Comparison of ENCODE assay signal across 10 cellular contexts in the genomic region with DNA sequence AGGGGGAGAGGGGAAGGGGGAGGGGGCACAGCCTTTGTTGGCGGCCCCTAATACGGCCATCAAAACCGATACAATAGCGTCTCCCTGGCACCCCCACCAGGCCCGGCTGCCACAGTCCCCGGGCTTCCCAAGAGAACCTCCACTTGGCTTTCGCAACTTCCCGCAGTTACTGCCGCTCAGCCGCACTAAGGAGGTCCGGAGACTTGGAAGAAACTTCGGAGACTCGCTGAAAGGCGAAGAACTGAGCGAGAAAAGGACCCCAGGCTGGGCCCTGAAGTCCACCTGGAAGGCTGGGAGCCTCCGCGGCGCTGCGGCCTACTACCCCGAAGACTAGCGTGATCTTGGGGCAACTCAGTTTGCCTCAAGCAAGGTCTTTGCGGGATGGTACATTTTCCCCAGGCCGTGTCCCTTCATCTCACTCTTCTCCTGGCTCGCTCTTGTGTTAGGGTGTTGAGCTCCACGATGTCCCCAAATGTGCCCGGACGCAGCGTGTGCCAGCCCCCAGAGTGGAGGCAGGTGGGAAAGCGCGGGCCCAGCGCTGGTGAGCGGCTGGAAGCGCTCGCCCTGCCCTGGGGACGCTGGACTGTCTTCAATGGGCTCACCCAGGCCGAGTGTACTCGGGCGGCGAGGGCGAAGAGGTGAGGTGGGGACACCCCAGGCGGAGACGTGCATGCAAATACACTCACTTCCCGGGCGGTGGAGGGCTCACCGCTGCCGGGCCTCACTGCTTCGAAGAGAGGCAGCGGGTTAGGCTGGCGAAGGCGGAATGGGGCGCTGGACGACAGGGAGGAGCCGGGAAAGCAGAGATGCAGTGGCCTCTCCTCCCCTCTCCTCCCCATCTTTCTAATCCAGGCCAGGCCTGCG. TPM values are rescaled to one million over a fixed set of nuclear protein-coding genes. Genes with fewer than 3 reads are reported as not detected.
DNase-seq lines count a peak whose midpoint lies in the region; ATAC-seq, FAIRE-seq and TF ChIP-seq lines count a peak whose summit lies in the region.
"Had no signal": no experiment of that assay in that cellular context is flagged by ENCODE, and none has a peak within 500 bp of the region (broad histone marks: within the 10 kb centered on the region; RNA-seq: fewer than 3 reads in every experiment).

No MANE protein-coding gene starts in this region.

- H3K36me3 ChIP-seq in GM23338 (ENCODE audit: insufficient read depth) (no peaks in the 10 kb centered on the region), SJSA1 (peaks cover 29% of the 10 kb centered on the region), H1 (ENCODE audit: control insufficient read depth in 2 of 4, insufficient read depth in 4 of 4, low read length in 3 of 4) (peaks cover 0 to 11% (median 0%) of the 10 kb centered on the region in 4 experiments; a peak in 1 of 8 replicates), neural progenitor cell (no peaks in the 10 kb centered on the region), psoas muscle (ENCODE audit: insufficient read depth in 1 of 2, low read depth in 1 of 2) (no peaks in the 10 kb centered on the region)

- no peak overlapping the region for H3K23ac ChIP-seq in H1 (ENCODE audit: insufficient read length)

- no peak overlapping the region for H3K27ac Mint-ChIP-seq in GM23338
- no peak overlapping the region for H3K27ac Mint-ChIP-seq in neural progenitor cell

- H2BK5ac ChIP-seq in H1 (ENCODE audit: low read depth, low read length), result peak overlapping the region; percentile 35; the same call in 1 of the 2 replicates

- 0 out of 2 replicates have a peak overlapping the region, but pooled peaks have one; percentile 81 for H2BK15ac ChIP-seq in H1 (ENCODE audit: low read length)

- peak overlapping the region; percentile 60; the same call in 1 of the 2 replicates for H3K18ac ChIP-seq in H1 (ENCODE audit: extremely low read depth, low read length)

- intact Hi-C loops in psoas muscle (cut with DNase I), result no loop called here

- H3K14ac ChIP-seq in H1 (ENCODE audit: insufficient read length), result no peak overlapping the region

- TF ChIP-seq CTCF in GM23338 (conservative IDR thresholded peaks at IDR 0.05; ENCODE audit: low read depth in 2 of 2) (no peak; a peak in 1 of 4 replicates), H1 (IDR thresholded peaks at IDR 0.05; ENCODE audit: control extremely low read depth in 1 of 3, insufficient read depth in 1 of 3, low read depth in 1 of 3, low read length in 3 of 3) (no peak), neural progenitor cell (IDR thresholded peaks at IDR 0.05) (no peak), psoas muscle (IDR thresholded peaks at IDR 0.05) (no peak)

- CTCF ChIA-PET in H1 (lab: Charles Lee; ENCODE audit: partially characterized antibody), result interaction anchor here (0.7 to 5.0 kb wide), 4 partner anchors 14 to 45 kb away, joined by 3 to 69 read pairs (median 5); no protein-coding TSS in a partner anchor

- POLR2A ChIA-PET in H1 (lab: Charles Lee; ENCODE audit: partially characterized antibody), result interaction anchor here (1.0 kb wide), 1 partner anchor 13 kb away, joined by 4 read pairs; no protein-coding TSS in a partner anchor

- no peaks in the 10 kb centered on the region for H3K79me1 ChIP-seq in H1 (ENCODE audit: low read depth, low read length)

- peak overlapping the region; percentile 96 for H3K4me2 ChIP-seq in GM23338
- peak overlapping the region; percentile 81 to 87 for H3K4me2 ChIP-seq in H1 (ENCODE audit: insufficient read depth in 1 of 2, low read depth in 2 of 2, low read length in 2 of 2)
- peak overlapping the region; percentile 85 for H3K4me2 ChIP-seq in neural progenitor cell

- H3K4me1 ChIP-seq in GM23338 (ENCODE audit: insufficient read depth), result peaks cover 52% of the 10 kb centered on the region
- peaks cover 14% of the 10 kb centered on the region for H3K4me1 ChIP-seq in SJSA1 (replicated peaks)
- H3K4me1 ChIP-seq in H1 (replicated peaks in 1 of 4; ENCODE audit: control insufficient read depth in 3 of 4, insufficient read depth in 4 of 4, low read length in 3 of 4), result peaks cover 6 to 38% (median 24%) of the 10 kb centered on the region in 4 experiments
- H3K4me1 ChIP-seq in neural progenitor cell, result peaks cover 53% of the 10 kb centered on the region
- peaks cover 16% of the 10 kb centered on the region for H3K4me1 ChIP-seq in psoas muscle

- WGBS in H1 (ENCODE audit: extremely low coverage in 1 of 2, insufficient coverage in 1 of 2, insufficient read length in 1 of 2, insufficient replicate concordance in 2 of 2, low coverage in 1 of 2, low lambda C conversion rate in 2 of 2, missing lambda C conversion rate in 1 of 2), 2 experiments, result 3% methylated on average over 40 of the region's 54 CpGs; no CpG with 5 or more reads in 1 of the 2 experiments
- 27 to 44% (median 42%) methylated on average over 52 to 54 of the region's 54 CpGs for WGBS in psoas muscle, 3 donors

- H3K9ac ChIP-seq in H1 (replicated peaks in 1 of 4; ENCODE audit: extremely low read depth in 1 of 4, low read depth in 3 of 4, low read length in 3 of 4) (no peak overlapping the region), neural progenitor cell (no peak overlapping the region)

- H2BK20ac ChIP-seq in H1 (ENCODE audit: low read length), result no peak overlapping the region

- peak; percentile 10 for ATAC-seq in GM23338
- no peak for ATAC-seq in psoas muscle
- ATAC-seq in HG03039 (IDR thresholded peaks at IDR 0.05; ENCODE audit: unreplicated experiment), result no peak

- H3K27ac ChIP-seq in GM23338 (ENCODE audit: low read depth) (no peak overlapping the region), SJSA1 (no peak overlapping the region), H1 (ENCODE audit: low read depth, low read length) (no peak overlapping the region), neural progenitor cell (no peak overlapping the region), psoas muscle (no peak overlapping the region)

- H3K56ac ChIP-seq in H1 (replicated peaks; ENCODE audit: insufficient read length, low read depth, low read length), result no peak overlapping the region

- H4K8ac ChIP-seq in H1 (ENCODE audit: extremely low read depth, insufficient read depth, low read length), result peak overlapping the region; percentile 9

- H3K4ac ChIP-seq in H1 (replicated peaks; ENCODE audit: insufficient read length, low read depth, low read length), result no peak overlapping the region

- no peak overlapping the region for H4K91ac ChIP-seq in H1 (replicated peaks; ENCODE audit: insufficient read length, low read length)

- H3K27me3 Mint-ChIP-seq in GM23338 (ENCODE audit: insufficient read depth, low read depth, poor library complexity), result peaks cover 98% of the 10 kb centered on the region
- peaks cover 78% of the 10 kb centered on the region for H3K27me3 Mint-ChIP-seq in neural progenitor cell (ENCODE audit: insufficient read depth, low read depth)

- H4K5ac ChIP-seq in H1 (ENCODE audit: insufficient read length, low read depth, low read length), result no peak overlapping the region

- 0 out of 2 replicates have a peak, but pooled peaks cover 3% of the 10 kb centered on the region for H3K9me3 ChIP-seq in SJSA1 (replicated peaks)
- H3K9me3 ChIP-seq in H1 (ENCODE audit: insufficient read depth in 2 of 2, low read depth in 1 of 2, low read length in 1 of 2), result no peaks in the 10 kb centered on the region
- no peaks in the 10 kb centered on the region for H3K9me3 ChIP-seq in neural progenitor cell (ENCODE audit: low read depth)
- H3K9me3 ChIP-seq in psoas muscle, result no peaks in the 10 kb centered on the region

- H3K4me1 Mint-ChIP-seq in GM23338 (peaks cover 60% of the 10 kb centered on the region), neural progenitor cell (peaks cover 43% of the 10 kb centered on the region)

- H3K4me3 Mint-ChIP-seq in GM23338 (peak overlapping the region; percentile 59), neural progenitor cell (peak overlapping the region; percentile 90)

- DNase-seq in GM23338 (ENCODE audit: low spot score) (peak; percentile 73), SJSA1 (ENCODE audit: low read depth in 1 of 2, low spot score in 2 of 2) (no peak), H1 (ENCODE audit: low read depth in 1 of 2, low spot score in 2 of 2) (peak in 1 of 2 experiments; percentile 78), neural progenitor cell (ENCODE audit: low spot score) (peak; percentile 77), psoas muscle (no peak), UCSD-AML1 (lab: John Stamatoyannopoulos, UW; ENCODE audit: unreplicated experiment) (no peak), NCI-H2227 (lab: John Stamatoyannopoulos, UW; ENCODE audit: unreplicated experiment) (no peak)
- DNase-seq: GF-D8 had no signal

- H4K20me1 ChIP-seq in GM23338 (replicated peaks; ENCODE audit: insufficient read depth), result peaks cover 16% of the 10 kb centered on the region
- H4K20me1 ChIP-seq in H1 (replicated peaks in 1 of 2; ENCODE audit: control insufficient read depth in 1 of 2, insufficient read depth in 2 of 2, low read length in 2 of 2), result peaks cover 7 to 11% of the 10 kb centered on the region in 2 experiments
- peaks cover 76% of the 10 kb centered on the region for H4K20me1 ChIP-seq in neural progenitor cell (ENCODE audit: low read depth)

- H3K9me3 Mint-ChIP-seq in GM23338 (peaks cover 3% of the 10 kb centered on the region; the same call in 2 of the 3 replicates), neural progenitor cell (no peaks in the 10 kb centered on the region)

- H2BK120ac ChIP-seq in H1 (replicated peaks; ENCODE audit: low read depth, low read length), result no peak overlapping the region

- H3K36me3 Mint-ChIP-seq in GM23338 (ENCODE audit: low read depth), result no peaks in the 10 kb centered on the region; the same call in 2 of the 3 replicates
- H3K36me3 Mint-ChIP-seq in neural progenitor cell, result no peaks in the 10 kb centered on the region

- FAIRE-seq in H1 (lab: Jason Lieb, UNC), result no peak
- FAIRE-seq: bronchial epithelial cell had no signal

- H3K23me2 ChIP-seq in H1 (ENCODE audit: low read depth, low read length), result peaks cover 36% of the 10 kb centered on the region; the same call in 1 of the 2 replicates

- no peak for TF ChIP-seq POLR2A in H1 (IDR thresholded peaks at IDR 0.05; ENCODE audit: control extremely low read depth in 1 of 2, low read depth in 2 of 2, low read length in 2 of 2)

- no peak for TF ChIP-seq EP300 in H1 (IDR thresholded peaks at IDR 0.05; ENCODE audit: borderline replicate concordance in 1 of 2, low read depth in 2 of 2, low read length in 2 of 2)

- no peak for TF ChIP-seq RAD21 in H1 (IDR thresholded peaks at IDR 0.05 in 1 of 2, conservative IDR thresholded peaks at IDR 0.05 in 1 of 2; ENCODE audit: low read depth in 2 of 2, low read length in 2 of 2)

- peaks cover 97% of the 10 kb centered on the region for H3K27me3 ChIP-seq in GM23338 (ENCODE audit: insufficient read depth)
- H3K27me3 ChIP-seq in SJSA1 (replicated peaks), result no peaks in the 10 kb centered on the region
- peaks cover 74 to 97% (median 89%) of the 10 kb centered on the region in 4 experiments for H3K27me3 ChIP-seq in H1 (replicated peaks in 1 of 4; ENCODE audit: control insufficient read depth in 3 of 4, extremely low read depth in 1 of 4, insufficient read depth in 3 of 4, low read length in 3 of 4)
- H3K27me3 ChIP-seq in neural progenitor cell, result peaks cover 99% of the 10 kb centered on the region
- peaks cover 4 to 100% (median 67%) of the 10 kb centered on the region in 3 donors for H3K27me3 ChIP-seq in psoas muscle (ENCODE audit: insufficient read depth in 3 of 3, low read length in 2 of 3)

- H3K4me3 ChIP-seq in GM23338, result peak overlapping the region; percentile 86
- peak overlapping the region; percentile 82 for H3K4me3 ChIP-seq in SJSA1
- peak overlapping the region; percentile 9 to 65 (median 31); a peak in 7 of 8 replicates for H3K4me3 ChIP-seq in H1 (ENCODE audit: extremely low read depth in 1 of 4, insufficient read depth in 2 of 4, low read depth in 3 of 4, low read length in 4 of 4)
- peak overlapping the region; percentile 60 for H3K4me3 ChIP-seq in neural progenitor cell
- no peak overlapping the region for H3K4me3 ChIP-seq in psoas muscle

- H2BK12ac ChIP-seq in H1 (ENCODE audit: low read depth, low read length), result peak overlapping the region; percentile 77; the same call in 1 of the 2 replicates

- H2AK5ac ChIP-seq in H1 (ENCODE audit: low read depth, low read length), result 0 out of 2 replicates have a peak overlapping the region, but pooled peaks have one; percentile 65

- no peaks in the 10 kb centered on the region for H3K9me2 ChIP-seq in GM23338 (ENCODE audit: insufficient read depth)

- H3F3A ChIP-seq in GM23338 (replicated peaks; ENCODE audit: low read depth) (peaks cover 21% of the 10 kb centered on the region), neural progenitor cell (ENCODE audit: low read depth) (peaks cover 76% of the 10 kb centered on the region)

- H2AFZ ChIP-seq in GM23338 (peak overlapping the region; percentile 75), H1 (ENCODE audit: low read length) (no peak overlapping the region; the same call in 1 of the 2 replicates), neural progenitor cell (replicated peaks) (peak overlapping the region; percentile 22)

- no peaks in the 10 kb centered on the region for H3K79me2 ChIP-seq in GM23338 (replicated peaks; ENCODE audit: insufficient read depth)
- H3K79me2 ChIP-seq in H1 (ENCODE audit: control insufficient read depth in 1 of 2, insufficient read depth in 2 of 2, low read length in 2 of 2), result no peaks in the 10 kb centered on the region
- no peaks in the 10 kb centered on the region for H3K79me2 ChIP-seq in neural progenitor cell (ENCODE audit: low read depth)

RNA-seq across cellular contexts. Expression of a gene that starts 2.5 kb away (rescaled TPM):
- total RNA-seq in GM23338 (2014; rRNA removed; shearing (Covaris generic)), result 0.07 TPM in 1 of 2 replicates, not detected in the other
- polyA plus RNA-seq in GM23338 (2016; fragmentation: Nextera tagmentation; extraction: Ambion mirVana), result not detected in 2 replicates
- total RNA-seq in SJSA1 (2014; rRNA removed; shearing (Covaris generic)), result 2.5 and 3.3 TPM in 2 replicates
- total RNA-seq in H1 (2021; fragmentation: NEBNext Ultra II Directional; extraction: Animal tissue kit (Norgen Biotek cat#: 25700)), result 0.19 and 0.45 TPM in 2 replicates
- 0.03 and 0.13 TPM in 2 replicates for polyA plus RNA-seq in H1 (2011; rRNA removed)
- 0.05 TPM for polyA plus RNA-seq in H1 (2011; cell fraction: cytosol; rRNA removed)
- 0.06 TPM for polyA plus RNA-seq in H1 (2011; cell fraction: nucleus; rRNA removed)
- polyA plus RNA-seq in H1 (2012, experiment 1 of 2), result 0.08 TPM in 1 of 4 replicates, not detected in the others
- polyA plus RNA-seq in H1 (2012, experiment 2 of 2), result not detected
- polyA plus RNA-seq in H1 (2013, experiment 1 of 2), result 0.08 TPM
- polyA plus RNA-seq in H1 (2013, experiment 2 of 2), result 0.06 TPM
- polyA minus RNA-seq in H1 (2011; rRNA and poly(A)+ RNA removed), result not detected in 2 replicates
- not detected for polyA minus RNA-seq in H1 (2011; cell fraction: cytosol; rRNA and poly(A)+ RNA removed)
- not detected for polyA minus RNA-seq in H1 (2011; cell fraction: nucleus; rRNA and poly(A)+ RNA removed)
- total RNA-seq in neural progenitor cell (ENCODE audit: low replicate concordance), result 0.79 and 1.1 TPM in 2 replicates
- under 1 TPM in 2 of 4 donors, not detected in 2; 0.28 to 0.58 TPM for total RNA-seq in psoas muscle
- not detected for polyA plus RNA-seq in psoas muscle
- total RNA-seq: bronchial epithelial cell had no signal

Comparison
In these comparisons a context has a peak if more than half of its experiments do, and no peak if none do; other contexts are left out.
1. DNase-seq: peak in GM23338 (single experiment) and neural progenitor cell (single experiment); none in SJSA1 (0 of 2), psoas muscle (0 of 2), UCSD-AML1 (single experiment) and NCI-H2227 (single experiment).
2. Peak in every context shown above with its lines, with median percentiles within 50 percentile points of each other: H3K4me2 ChIP-seq.